Comparison of ENCODE assay signal across 1 cellular context in genomic region chr9:130030821-130031481, GRCh38.
TF ChIP-seq lines count a peak whose summit lies in the region.

No MANE protein-coding gene starts in this region.

TF ChIP-seq in GM12878, 131 proteins besides CTCF, POLR2A, EP300 and RAD21 (continued from another document):
- TF ChIP-seq RELB (IDR thresholded peaks at IDR 0.05; ENCODE audit: low read depth) (0 out of 2 replicates have a peak, but pooled peaks have one; percentile 41), SREBF2 (IDR thresholded peaks at IDR 0.05; ENCODE audit: low read length) (no peak), NFIC (IDR thresholded peaks at IDR 0.05; ENCODE audit: low read depth, low read length) (no peak), CEBPZ (IDR thresholded peaks at IDR 0.05; ENCODE audit: low read depth, low read length) (no peak), NRF1 (conservative IDR thresholded peaks at IDR 0.05; ENCODE audit: low read depth, low read length) (no peak), IRF3 (IDR thresholded peaks at IDR 0.05) (no peak), IRF4 (IDR thresholded peaks at IDR 0.05; ENCODE audit: low read depth, low read length) (no peak), POLR2AphosphoS2 (IDR thresholded peaks at IDR 0.05; ENCODE audit: low read depth, low read length) (0 out of 2 replicates have a peak, but pooled peaks have one; percentile 74), ETV6 (conservative IDR thresholded peaks at IDR 0.05 in 1 of 2, IDR thresholded peaks at IDR 0.05 in 1 of 2; ENCODE audit: borderline replicate concordance in 1 of 2, low read depth in 1 of 2) (peak in 1 of 2 experiments; percentile 72; a peak in 1 of 4 replicates), CEBPB (IDR thresholded peaks at IDR 0.05; ENCODE audit: borderline replicate concordance in 1 of 2, low read depth in 2 of 2, low read length in 2 of 2) (no peak), RAD51 (IDR thresholded peaks at IDR 0.05) (peak; percentile 19; the same call in 1 of the 2 replicates), IKZF2 (IDR thresholded peaks at IDR 0.05) (peak; percentile 26 to 43; a peak in 1 of 4 replicates), E2F4 (IDR thresholded peaks at IDR 0.05; ENCODE audit: low read depth, low read length) (no peak), SMAD1 (IDR thresholded peaks at IDR 0.05; ENCODE audit: low read depth, partially characterized antibody) (peak; percentile 61), MEF2A (IDR thresholded peaks at IDR 0.05; ENCODE audit: insufficient read depth, low read depth, low read length) (no peak), FOS (IDR thresholded peaks at IDR 0.05; ENCODE audit: borderline replicate concordance, extremely low read depth, insufficient read length) (no peak), POLR2AphosphoS5 (IDR thresholded peaks at IDR 0.05; ENCODE audit: low read length) (peak; percentile 95), FOXM1 (IDR thresholded peaks at IDR 0.05; ENCODE audit: low read depth, low read length) (no peak), ATF2 (IDR thresholded peaks at IDR 0.05; ENCODE audit: low read length) (peak; percentile 74), BCLAF1 (IDR thresholded peaks at IDR 0.05) (no peak), YBX1 (IDR thresholded peaks at IDR 0.05) (no peak), DPF2 (IDR thresholded peaks at IDR 0.05) (0 out of 2 replicates have a peak, but pooled peaks have one; percentile 29), EED (IDR thresholded peaks at IDR 0.05; ENCODE audit: low read depth) (peak; percentile 73), HDAC2 (IDR thresholded peaks at IDR 0.05) (no peak), KLF5 (IDR thresholded peaks at IDR 0.05; ENCODE audit: partially characterized antibody) (peak; percentile 21), NR2F1 (conservative IDR thresholded peaks at IDR 0.05) (peak; percentile 82), NFXL1 (IDR thresholded peaks at IDR 0.05; ENCODE audit: borderline replicate concordance) (no peak), NBN (IDR thresholded peaks at IDR 0.05) (no peak), TAF1 (IDR thresholded peaks at IDR 0.05; ENCODE audit: borderline replicate concordance, low read depth, low read length) (peak; percentile 62; the same call in 1 of the 2 replicates), ZNF207 (IDR thresholded peaks at IDR 0.05; ENCODE audit: borderline replicate concordance) (no peak), ATF7 (IDR thresholded peaks at IDR 0.05; ENCODE audit: low read depth) (peak; percentile 95), RUNX3 (IDR thresholded peaks at IDR 0.05; ENCODE audit: low read length) (peak; percentile 24; the same call in 1 of the 2 replicates), ZNF592 (IDR thresholded peaks at IDR 0.05) (0 out of 2 replicates have a peak, but pooled peaks have one; percentile 2), SPI1 (IDR thresholded peaks at IDR 0.05; ENCODE audit: borderline replicate concordance, insufficient read depth, low read depth, low read length) (no peak), SMAD5 (IDR thresholded peaks at IDR 0.05; ENCODE audit: low read depth) (peak; percentile 38; the same call in 1 of the 2 replicates), PBX3 (IDR thresholded peaks at IDR 0.05; ENCODE audit: insufficient replicate concordance, low read depth, low read length) (no peak), LARP7 (IDR thresholded peaks at IDR 0.05) (peak; percentile 57; the same call in 1 of the 2 replicates), CBFB (IDR thresholded peaks at IDR 0.05; ENCODE audit: low read depth) (0 out of 2 replicates have a peak, but pooled peaks have one; percentile 9), ZNF687 (IDR thresholded peaks at IDR 0.05) (peak; percentile 77)
